ENCODE assay signal across 3 cellular contexts in the genomic region with DNA sequence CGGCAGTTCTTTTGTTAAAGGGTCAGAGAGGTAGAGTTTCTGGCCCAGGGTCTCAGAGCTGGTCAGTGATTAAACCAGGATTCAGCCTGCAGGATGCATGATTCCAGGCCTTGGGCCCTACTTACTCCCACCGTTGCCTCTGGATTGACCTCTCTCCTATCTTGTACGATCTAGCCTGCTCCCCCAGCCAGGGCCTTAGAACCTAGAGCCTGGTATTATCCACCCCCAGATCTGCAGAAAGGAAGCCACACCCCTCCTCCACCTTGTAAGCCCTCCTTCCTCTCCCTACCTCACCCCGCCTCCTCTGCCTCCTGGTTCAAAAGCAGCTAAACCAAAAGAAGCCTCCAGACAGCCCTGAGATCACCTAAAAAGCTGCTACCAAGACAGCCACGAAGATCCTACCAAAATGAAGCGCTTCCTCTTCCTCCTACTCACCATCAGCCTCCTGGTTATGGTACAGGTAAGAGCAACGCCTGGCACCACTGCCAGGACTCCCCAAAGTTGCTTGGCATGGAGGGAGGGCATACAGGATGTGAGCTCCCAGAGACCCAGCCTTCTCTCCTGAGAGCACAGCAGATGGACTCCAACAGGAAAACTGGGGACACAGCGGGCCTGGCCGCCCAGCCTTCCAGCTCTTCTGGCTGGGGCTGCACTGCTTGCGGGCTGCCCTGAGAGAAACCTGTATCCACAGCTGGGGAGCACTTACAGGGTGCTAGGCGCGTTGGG.
A peak's percentile ranks its signal among the peaks of the same experiment; 100 is the strongest.
TF ChIP-seq lines count a peak whose summit lies in the region.

A gene with protein sequence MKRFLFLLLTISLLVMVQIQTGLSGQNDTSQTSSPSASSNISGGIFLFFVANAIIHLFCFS (plus strand): TSS at position 347 of the 726 bp plus-strand sequence. CDS start 60 bp downstream, at position 407.

TF ChIP-seq in SK-N-SH, 30 proteins besides CTCF, POLR2A, EP300 and RAD21 (continued from another document):
- TF ChIP-seq, protein P1, sequence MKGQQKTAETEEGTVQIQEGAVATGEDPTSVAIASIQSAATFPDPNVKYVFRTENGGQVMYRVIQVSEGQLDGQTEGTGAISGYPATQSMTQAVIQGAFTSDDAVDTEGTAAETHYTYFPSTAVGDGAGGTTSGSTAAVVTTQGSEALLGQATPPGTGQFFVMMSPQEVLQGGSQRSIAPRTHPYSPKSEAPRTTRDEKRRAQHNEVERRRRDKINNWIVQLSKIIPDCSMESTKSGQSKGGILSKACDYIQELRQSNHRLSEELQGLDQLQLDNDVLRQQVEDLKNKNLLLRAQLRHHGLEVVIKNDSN (IDR thresholded peaks at IDR 0.05; ENCODE audit: borderline replicate concordance, low read depth): no peak
- TF ChIP-seq FOXM1 (IDR thresholded peaks at IDR 0.05; ENCODE audit: low read depth) (no peak), FOSL2 (IDR thresholded peaks at IDR 0.05; ENCODE audit: borderline replicate concordance, low read depth) (no peak), YY1 (IDR thresholded peaks at IDR 0.05; ENCODE audit: low read depth) (no peak)

TF ChIP-seq in SK-N-SH treated with all-trans-retinoic acid at 6 μM for 48 hours, 23 proteins besides CTCF, POLR2A, EP300 and RAD21 (continued from another document):
- TF ChIP-seq, protein P2, sequence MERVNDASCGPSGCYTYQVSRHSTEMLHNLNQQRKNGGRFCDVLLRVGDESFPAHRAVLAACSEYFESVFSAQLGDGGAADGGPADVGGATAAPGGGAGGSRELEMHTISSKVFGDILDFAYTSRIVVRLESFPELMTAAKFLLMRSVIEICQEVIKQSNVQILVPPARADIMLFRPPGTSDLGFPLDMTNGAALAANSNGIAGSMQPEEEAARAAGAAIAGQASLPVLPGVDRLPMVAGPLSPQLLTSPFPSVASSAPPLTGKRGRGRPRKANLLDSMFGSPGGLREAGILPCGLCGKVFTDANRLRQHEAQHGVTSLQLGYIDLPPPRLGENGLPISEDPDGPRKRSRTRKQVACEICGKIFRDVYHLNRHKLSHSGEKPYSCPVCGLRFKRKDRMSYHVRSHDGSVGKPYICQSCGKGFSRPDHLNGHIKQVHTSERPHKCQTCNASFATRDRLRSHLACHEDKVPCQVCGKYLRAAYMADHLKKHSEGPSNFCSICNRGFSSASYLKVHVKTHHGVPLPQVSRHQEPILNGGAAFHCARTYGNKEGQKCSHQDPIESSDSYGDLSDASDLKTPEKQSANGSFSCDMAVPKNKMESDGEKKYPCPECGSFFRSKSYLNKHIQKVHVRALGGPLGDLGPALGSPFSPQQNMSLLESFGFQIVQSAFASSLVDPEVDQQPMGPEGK (CRISPR knock-in tag; IDR thresholded peaks at IDR 0.05; ENCODE audit: borderline replicate concordance): no peak
- TF ChIP-seq BACH2 (CRISPR knock-in tag; IDR thresholded peaks at IDR 0.05; ENCODE audit: borderline replicate concordance) (no peak), PPARA (CRISPR knock-in tag; IDR thresholded peaks at IDR 0.05; ENCODE audit: borderline replicate concordance) (no peak), ZFP3 (CRISPR knock-in tag; IDR thresholded peaks at IDR 0.05) (no peak), ZNF70 (CRISPR knock-in tag; IDR thresholded peaks at IDR 0.05) (no peak), TCF4 (CRISPR knock-in tag; IDR thresholded peaks at IDR 0.05; ENCODE audit: borderline replicate concordance) (no peak), ARNTL (CRISPR knock-in tag; IDR thresholded peaks at IDR 0.05; ENCODE audit: borderline replicate concordance, low read depth) (no peak), CSDC2 (CRISPR knock-in tag; IDR thresholded peaks at IDR 0.05) (no peak), GLIS3 (CRISPR knock-in tag; IDR thresholded peaks at IDR 0.05) (no peak), ESRRG (CRISPR knock-in tag; IDR thresholded peaks at IDR 0.05) (no peak), ZNF565 (CRISPR knock-in tag; conservative IDR thresholded peaks at IDR 0.05; ENCODE audit: low read depth) (no peak)
- TF ChIP-seq, protein P3, sequence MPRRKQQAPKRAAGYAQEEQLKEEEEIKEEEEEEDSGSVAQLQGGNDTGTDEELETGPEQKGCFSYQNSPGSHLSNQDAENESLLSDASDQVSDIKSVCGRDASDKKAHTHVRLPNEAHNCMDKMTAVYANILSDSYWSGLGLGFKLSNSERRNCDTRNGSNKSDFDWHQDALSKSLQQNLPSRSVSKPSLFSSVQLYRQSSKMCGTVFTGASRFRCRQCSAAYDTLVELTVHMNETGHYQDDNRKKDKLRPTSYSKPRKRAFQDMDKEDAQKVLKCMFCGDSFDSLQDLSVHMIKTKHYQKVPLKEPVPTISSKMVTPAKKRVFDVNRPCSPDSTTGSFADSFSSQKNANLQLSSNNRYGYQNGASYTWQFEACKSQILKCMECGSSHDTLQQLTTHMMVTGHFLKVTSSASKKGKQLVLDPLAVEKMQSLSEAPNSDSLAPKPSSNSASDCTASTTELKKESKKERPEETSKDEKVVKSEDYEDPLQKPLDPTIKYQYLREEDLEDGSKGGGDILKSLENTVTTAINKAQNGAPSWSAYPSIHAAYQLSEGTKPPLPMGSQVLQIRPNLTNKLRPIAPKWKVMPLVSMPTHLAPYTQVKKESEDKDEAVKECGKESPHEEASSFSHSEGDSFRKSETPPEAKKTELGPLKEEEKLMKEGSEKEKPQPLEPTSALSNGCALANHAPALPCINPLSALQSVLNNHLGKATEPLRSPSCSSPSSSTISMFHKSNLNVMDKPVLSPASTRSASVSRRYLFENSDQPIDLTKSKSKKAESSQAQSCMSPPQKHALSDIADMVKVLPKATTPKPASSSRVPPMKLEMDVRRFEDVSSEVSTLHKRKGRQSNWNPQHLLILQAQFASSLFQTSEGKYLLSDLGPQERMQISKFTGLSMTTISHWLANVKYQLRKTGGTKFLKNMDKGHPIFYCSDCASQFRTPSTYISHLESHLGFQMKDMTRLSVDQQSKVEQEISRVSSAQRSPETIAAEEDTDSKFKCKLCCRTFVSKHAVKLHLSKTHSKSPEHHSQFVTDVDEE (CRISPR knock-in tag; IDR thresholded peaks at IDR 0.05): no peak
- TF ChIP-seq, protein P4, sequence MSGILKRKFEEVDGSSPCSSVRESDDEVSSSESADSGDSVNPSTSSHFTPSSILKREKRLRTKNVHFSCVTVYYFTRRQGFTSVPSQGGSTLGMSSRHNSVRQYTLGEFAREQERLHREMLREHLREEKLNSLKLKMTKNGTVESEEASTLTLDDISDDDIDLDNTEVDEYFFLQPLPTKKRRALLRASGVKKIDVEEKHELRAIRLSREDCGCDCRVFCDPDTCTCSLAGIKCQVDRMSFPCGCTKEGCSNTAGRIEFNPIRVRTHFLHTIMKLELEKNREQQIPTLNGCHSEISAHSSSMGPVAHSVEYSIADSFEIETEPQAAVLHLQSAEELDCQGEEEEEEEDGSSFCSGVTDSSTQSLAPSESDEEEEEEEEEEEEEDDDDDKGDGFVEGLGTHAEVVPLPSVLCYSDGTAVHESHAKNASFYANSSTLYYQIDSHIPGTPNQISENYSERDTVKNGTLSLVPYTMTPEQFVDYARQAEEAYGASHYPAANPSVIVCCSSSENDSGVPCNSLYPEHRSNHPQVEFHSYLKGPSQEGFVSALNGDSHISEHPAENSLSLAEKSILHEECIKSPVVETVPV (CRISPR knock-in tag; IDR thresholded peaks at IDR 0.05): no peak
- TF ChIP-seq, protein P5, sequence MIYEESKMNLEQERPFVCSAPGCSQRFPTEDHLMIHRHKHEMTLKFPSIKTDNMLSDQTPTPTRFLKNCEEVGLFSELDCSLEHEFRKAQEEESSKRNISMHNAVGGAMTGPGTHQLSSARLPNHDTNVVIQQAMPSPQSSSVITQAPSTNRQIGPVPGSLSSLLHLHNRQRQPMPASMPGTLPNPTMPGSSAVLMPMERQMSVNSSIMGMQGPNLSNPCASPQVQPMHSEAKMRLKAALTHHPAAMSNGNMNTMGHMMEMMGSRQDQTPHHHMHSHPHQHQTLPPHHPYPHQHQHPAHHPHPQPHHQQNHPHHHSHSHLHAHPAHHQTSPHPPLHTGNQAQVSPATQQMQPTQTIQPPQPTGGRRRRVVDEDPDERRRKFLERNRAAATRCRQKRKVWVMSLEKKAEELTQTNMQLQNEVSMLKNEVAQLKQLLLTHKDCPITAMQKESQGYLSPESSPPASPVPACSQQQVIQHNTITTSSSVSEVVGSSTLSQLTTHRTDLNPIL (CRISPR knock-in tag; IDR thresholded peaks at IDR 0.05; ENCODE audit: low read depth): no peak

TF ChIP-seq in K562, 482 proteins besides CTCF, POLR2A, EP300 and RAD21 (continued from another document and continues in another):
- TF ChIP-seq, protein P6, sequence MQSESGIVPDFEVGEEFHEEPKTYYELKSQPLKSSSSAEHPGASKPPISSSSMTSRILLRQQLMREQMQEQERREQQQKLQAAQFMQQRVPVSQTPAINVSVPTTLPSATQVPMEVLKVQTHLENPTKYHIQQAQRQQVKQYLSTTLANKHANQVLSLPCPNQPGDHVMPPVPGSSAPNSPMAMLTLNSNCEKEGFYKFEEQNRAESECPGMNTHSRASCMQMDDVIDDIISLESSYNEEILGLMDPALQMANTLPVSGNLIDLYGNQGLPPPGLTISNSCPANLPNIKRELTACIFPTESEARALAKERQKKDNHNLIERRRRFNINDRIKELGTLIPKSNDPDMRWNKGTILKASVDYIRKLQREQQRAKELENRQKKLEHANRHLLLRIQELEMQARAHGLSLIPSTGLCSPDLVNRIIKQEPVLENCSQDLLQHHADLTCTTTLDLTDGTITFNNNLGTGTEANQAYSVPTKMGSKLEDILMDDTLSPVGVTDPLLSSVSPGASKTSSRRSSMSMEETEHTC (IDR thresholded peaks at IDR 0.05): no peak
- TF ChIP-seq IFI16 (CRISPR knock-in tag; IDR thresholded peaks at IDR 0.05) (no peak), ZNF197 (CRISPR knock-in tag; IDR thresholded peaks at IDR 0.05; ENCODE audit: low read depth) (no peak), BRF1 (IDR thresholded peaks at IDR 0.05; ENCODE audit: borderline replicate concordance, extremely low read depth, insufficient read length) (no peak), CHCHD3 (CRISPR knock-in tag; IDR thresholded peaks at IDR 0.05) (no peak), BRD4 (IDR thresholded peaks at IDR 0.05) (no peak), EGR1 (conservative IDR thresholded peaks at IDR 0.05) (peak; percentile 75), MEF2A (IDR thresholded peaks at IDR 0.05; ENCODE audit: control insufficient read depth, low read depth, low read length) (no peak), PRMT5 (CRISPR knock-in tag; IDR thresholded peaks at IDR 0.05) (no peak), GTF2F1 (IDR thresholded peaks at IDR 0.05; ENCODE audit: low read depth, low read length) (no peak), FOXP1 (CRISPR knock-in tag; IDR thresholded peaks at IDR 0.05) (no peak), ZKSCAN3 (CRISPR knock-in tag; IDR thresholded peaks at IDR 0.05) (no peak), ZNF57 (CRISPR knock-in tag; IDR thresholded peaks at IDR 0.05) (no peak), NELFE (IDR thresholded peaks at IDR 0.05; ENCODE audit: insufficient read depth, insufficient read length) (no peak), FOXJ3 (CRISPR knock-in tag; IDR thresholded peaks at IDR 0.05) (no peak), KAT7 (CRISPR knock-in tag; IDR thresholded peaks at IDR 0.05; ENCODE audit: borderline replicate concordance) (peak; percentile 96), ZC3H4 (CRISPR knock-in tag; IDR thresholded peaks at IDR 0.05; ENCODE audit: borderline replicate concordance) (no peak), FOXK2 (conservative IDR thresholded peaks at IDR 0.05 in 1 of 2, IDR thresholded peaks at IDR 0.05 in 1 of 2; ENCODE audit: low read depth in 2 of 2) (0 out of 4 replicates have a peak, but pooled peaks of 1 of the 2 experiments have one; percentile 14), ZNF324 (CRISPR knock-in tag; IDR thresholded peaks at IDR 0.05) (no peak), ZNF146 (CRISPR knock-in tag; IDR thresholded peaks at IDR 0.05; ENCODE audit: unreplicated experiment) (no peak), FOXJ2 (tag; IDR thresholded peaks at IDR 0.05) (no peak)
- TF ChIP-seq, protein P7, sequence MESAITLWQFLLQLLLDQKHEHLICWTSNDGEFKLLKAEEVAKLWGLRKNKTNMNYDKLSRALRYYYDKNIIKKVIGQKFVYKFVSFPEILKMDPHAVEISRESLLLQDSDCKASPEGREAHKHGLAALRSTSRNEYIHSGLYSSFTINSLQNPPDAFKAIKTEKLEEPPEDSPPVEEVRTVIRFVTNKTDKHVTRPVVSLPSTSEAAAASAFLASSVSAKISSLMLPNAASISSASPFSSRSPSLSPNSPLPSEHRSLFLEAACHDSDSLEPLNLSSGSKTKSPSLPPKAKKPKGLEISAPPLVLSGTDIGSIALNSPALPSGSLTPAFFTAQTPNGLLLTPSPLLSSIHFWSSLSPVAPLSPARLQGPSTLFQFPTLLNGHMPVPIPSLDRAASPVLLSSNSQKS (CRISPR knock-in tag; IDR thresholded peaks at IDR 0.05): no peak
- TF ChIP-seq, protein P8, sequence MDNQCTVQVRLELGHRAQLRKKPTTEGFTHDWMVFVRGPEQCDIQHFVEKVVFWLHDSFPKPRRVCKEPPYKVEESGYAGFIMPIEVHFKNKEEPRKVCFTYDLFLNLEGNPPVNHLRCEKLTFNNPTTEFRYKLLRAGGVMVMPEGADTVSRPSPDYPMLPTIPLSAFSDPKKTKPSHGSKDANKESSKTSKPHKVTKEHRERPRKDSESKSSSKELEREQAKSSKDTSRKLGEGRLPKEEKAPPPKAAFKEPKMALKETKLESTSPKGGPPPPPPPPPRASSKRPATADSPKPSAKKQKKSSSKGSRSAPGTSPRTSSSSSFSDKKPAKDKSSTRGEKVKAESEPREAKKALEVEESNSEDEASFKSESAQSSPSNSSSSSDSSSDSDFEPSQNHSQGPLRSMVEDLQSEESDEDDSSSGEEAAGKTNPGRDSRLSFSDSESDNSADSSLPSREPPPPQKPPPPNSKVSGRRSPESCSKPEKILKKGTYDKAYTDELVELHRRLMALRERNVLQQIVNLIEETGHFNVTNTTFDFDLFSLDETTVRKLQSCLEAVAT (IDR thresholded peaks at IDR 0.05): no peak
- TF ChIP-seq, protein P9, sequence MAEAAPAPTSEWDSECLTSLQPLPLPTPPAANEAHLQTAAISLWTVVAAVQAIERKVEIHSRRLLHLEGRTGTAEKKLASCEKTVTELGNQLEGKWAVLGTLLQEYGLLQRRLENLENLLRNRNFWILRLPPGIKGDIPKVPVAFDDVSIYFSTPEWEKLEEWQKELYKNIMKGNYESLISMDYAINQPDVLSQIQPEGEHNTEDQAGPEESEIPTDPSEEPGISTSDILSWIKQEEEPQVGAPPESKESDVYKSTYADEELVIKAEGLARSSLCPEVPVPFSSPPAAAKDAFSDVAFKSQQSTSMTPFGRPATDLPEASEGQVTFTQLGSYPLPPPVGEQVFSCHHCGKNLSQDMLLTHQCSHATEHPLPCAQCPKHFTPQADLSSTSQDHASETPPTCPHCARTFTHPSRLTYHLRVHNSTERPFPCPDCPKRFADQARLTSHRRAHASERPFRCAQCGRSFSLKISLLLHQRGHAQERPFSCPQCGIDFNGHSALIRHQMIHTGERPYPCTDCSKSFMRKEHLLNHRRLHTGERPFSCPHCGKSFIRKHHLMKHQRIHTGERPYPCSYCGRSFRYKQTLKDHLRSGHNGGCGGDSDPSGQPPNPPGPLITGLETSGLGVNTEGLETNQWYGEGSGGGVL (CRISPR knock-in tag; IDR thresholded peaks at IDR 0.05): no peak
- TF ChIP-seq, protein P10, sequence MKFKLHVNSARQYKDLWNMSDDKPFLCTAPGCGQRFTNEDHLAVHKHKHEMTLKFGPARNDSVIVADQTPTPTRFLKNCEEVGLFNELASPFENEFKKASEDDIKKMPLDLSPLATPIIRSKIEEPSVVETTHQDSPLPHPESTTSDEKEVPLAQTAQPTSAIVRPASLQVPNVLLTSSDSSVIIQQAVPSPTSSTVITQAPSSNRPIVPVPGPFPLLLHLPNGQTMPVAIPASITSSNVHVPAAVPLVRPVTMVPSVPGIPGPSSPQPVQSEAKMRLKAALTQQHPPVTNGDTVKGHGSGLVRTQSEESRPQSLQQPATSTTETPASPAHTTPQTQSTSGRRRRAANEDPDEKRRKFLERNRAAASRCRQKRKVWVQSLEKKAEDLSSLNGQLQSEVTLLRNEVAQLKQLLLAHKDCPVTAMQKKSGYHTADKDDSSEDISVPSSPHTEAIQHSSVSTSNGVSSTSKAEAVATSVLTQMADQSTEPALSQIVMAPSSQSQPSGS (CRISPR knock-in tag; IDR thresholded peaks at IDR 0.05): no peak
- TF ChIP-seq, protein P11, sequence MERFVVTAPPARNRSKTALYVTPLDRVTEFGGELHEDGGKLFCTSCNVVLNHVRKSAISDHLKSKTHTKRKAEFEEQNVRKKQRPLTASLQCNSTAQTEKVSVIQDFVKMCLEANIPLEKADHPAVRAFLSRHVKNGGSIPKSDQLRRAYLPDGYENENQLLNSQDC (CRISPR knock-in tag; IDR thresholded peaks at IDR 0.05): no peak
